8 cellular contexts compared by ENCODE assay signal in genomic region chr3:108388136-108389132, GRCh38.
A peak's percentile ranks its signal among the peaks of the same experiment; 100 is the strongest.
DNase-seq lines count a peak whose midpoint lies in the region; ATAC-seq and TF ChIP-seq lines count a peak whose summit lies in the region.

No MANE protein-coding gene starts in this region.

- CTCF ChIA-PET in Calu3 (lab: Charles Lee), result no interaction called here

- no peaks in the 10 kb centered on the region for H3K9me3 Mint-ChIP-seq in Calu3 (ENCODE audit: low read depth, unreplicated experiment)

- H3K27me3 Mint-ChIP-seq in Calu3 (ENCODE audit: unreplicated experiment), result no peaks in the 10 kb centered on the region

- H3K4me3 Mint-ChIP-seq in Calu3 (ENCODE audit: low read depth, unreplicated experiment), result no peak overlapping the region

- DNase-seq in stimulated activated CD4-positive, alpha-beta T cell treated with anti-CD3 and anti-CD28 coated beads, Interleukin-15, amount 100 ng/mL, for 24 hours, result peak; percentile 36
- no peak for DNase-seq in stimulated activated CD4-positive, alpha-beta T cell treated with anti-CD3 and anti-CD28 coated beads, Interleukin-12 subunit alpha, Interleukin-12 subunit beta, amount 100 ng/mL, for 4 hours
- DNase-seq in NCI-H69 (lab: John Stamatoyannopoulos, UW), result peak; percentile 93
- peak; percentile 56 for DNase-seq in occipital lobe (lab: John Stamatoyannopoulos, UW)
- DNase-seq in middle frontal gyrus (ENCODE audit: extremely low spot score, low spot score), result no peak
- DNase-seq in Calu3, result no peak
- DNase-seq in GM03348 (ENCODE audit: low spot score), result no peak

- intact Hi-C loops in Calu3 (cut with micrococcal nuclease; ENCODE audit: unreplicated experiment), result no loop called here

- peak; percentile 70 for ATAC-seq in HG03095 (IDR thresholded peaks at IDR 0.05; ENCODE audit: unreplicated experiment)

- H3K27ac Mint-ChIP-seq in Calu3 (ENCODE audit: unreplicated experiment), result no peak overlapping the region

- peaks cover 9% of the 10 kb centered on the region for H3K4me1 Mint-ChIP-seq in Calu3 (ENCODE audit: low read depth, unreplicated experiment)

- BruUV-seq in Calu3 (replicated peaks; lab: Mats Ljungman, UMichigan), result no TSS peak

- no peaks in the 10 kb centered on the region for H3K36me3 Mint-ChIP-seq in Calu3 (ENCODE audit: insufficient read depth, unreplicated experiment)

- TF ChIP-seq CTCF in Calu3 (IDR thresholded peaks at IDR 0.05; ENCODE audit: unreplicated experiment), result no peak

Comparison
In these comparisons a context has a peak if more than half of its experiments do, and no peak if none do; other contexts are left out.
1. DNase-seq: peak in stimulated activated CD4-positive, alpha-beta T cell treated with anti-CD3 and anti-CD28 coated beads, Interleukin-15, amount 100 ng/mL, for 24 hours (single experiment), NCI-H69 (single experiment) and occipital lobe (single experiment); none in stimulated activated CD4-positive, alpha-beta T cell treated with anti-CD3 and anti-CD28 coated beads, Interleukin-12 subunit alpha, Interleukin-12 subunit beta, amount 100 ng/mL, for 4 hours (single experiment), middle frontal gyrus (single experiment), Calu3 (single experiment) and GM03348 (single experiment).